In genomic region chr7:43868681-43869017, GRCh38 we compare ENCODE assay signal across 8 cellular contexts. TPM values are rescaled to one million over a fixed set of nuclear protein-coding genes. Genes with fewer than 3 reads are reported as not detected.
DNase-seq lines count a peak whose midpoint lies in the region; ATAC-seq and TF ChIP-seq lines count a peak whose summit lies in the region.

No MANE protein-coding gene starts in this region.

- H3K36me3 Mint-ChIP-seq in endodermal cell (ENCODE audit: low read depth): peaks cover 22% of the 10 kb centered on the region

- H2AFZ ChIP-seq in neuron (ENCODE audit: low read depth, low read length): peak overlapping the region; percentile 44

- H3K4me3 Mint-ChIP-seq in endodermal cell: peak overlapping the region; percentile 88

- peaks cover 22% of the 10 kb centered on the region for H3K36me3 ChIP-seq in endodermal cell (ENCODE audit: control insufficient read depth, insufficient read depth, low read length)
- peaks cover 16% of the 10 kb centered on the region for H3K36me3 ChIP-seq in neuron (ENCODE audit: insufficient read depth, low read length)

- DNase-seq in NCI-H526 (lab: John Stamatoyannopoulos, UW) (peak; percentile 68 to 77), endodermal cell (no peak), HuH-7.5 (ENCODE audit: low spot score) (no peak), AG08395 (ENCODE audit: low spot score) (no peak)

- peaks cover 4% of the 10 kb centered on the region for H3K4me1 ChIP-seq in endodermal cell (ENCODE audit: control insufficient read depth, insufficient read depth, low read length)
- peaks cover 15% of the 10 kb centered on the region for H3K4me1 ChIP-seq in neuron (ENCODE audit: insufficient read depth, low read length)

- H3K9me3 ChIP-seq in endodermal cell (ENCODE audit: control insufficient read depth, low read length): peaks cover 11% of the 10 kb centered on the region
- peaks cover 2% of the 10 kb centered on the region for H3K9me3 ChIP-seq in neuron (ENCODE audit: low read length)

- peaks cover 13% of the 10 kb centered on the region for H3K4me1 Mint-ChIP-seq in endodermal cell

- peak; percentile 4 for ATAC-seq in GM21381 (IDR thresholded peaks at IDR 0.05; ENCODE audit: unreplicated experiment)
- ATAC-seq in GM18517 (IDR thresholded peaks at IDR 0.05; ENCODE audit: unreplicated experiment): no peak
- ATAC-seq in HG03139 (IDR thresholded peaks at IDR 0.05; ENCODE audit: unreplicated experiment): no peak

- 3% methylated on average over 7 to 9 of the region's 9 CpGs for WGBS in endodermal cell (ENCODE audit: insufficient coverage in 1 of 2, insufficient read length in 1 of 2), 2 experiments

- H3K9me3 Mint-ChIP-seq in endodermal cell: peaks cover 9% of the 10 kb centered on the region

- H3K27ac ChIP-seq in endodermal cell (ENCODE audit: low read depth, low read length): no peak overlapping the region

- peak overlapping the region; percentile 50 for H3K9ac ChIP-seq in endodermal cell (ENCODE audit: extremely low read depth, low read length, poor library complexity, severe bottlenecking)

- TF ChIP-seq CTCF in endodermal cell (conservative IDR thresholded peaks at IDR 0.05): no peak

- H3K27me3 ChIP-seq in endodermal cell (ENCODE audit: control insufficient read depth, insufficient read depth, low read length, poor library complexity, severe bottlenecking) (no peaks in the 10 kb centered on the region), neuron (ENCODE audit: insufficient read depth, low read length) (no peaks in the 10 kb centered on the region)

- H3K4me3 ChIP-seq in endodermal cell (ENCODE audit: low read length): peak overlapping the region; percentile 82
- peak overlapping the region; percentile 76 for H3K4me3 ChIP-seq in neuron (ENCODE audit: low read length)

- peaks cover 8% of the 10 kb centered on the region for H3K27me3 Mint-ChIP-seq in endodermal cell (ENCODE audit: insufficient read depth)

- H3K27ac Mint-ChIP-seq in endodermal cell: peak overlapping the region; percentile 91

RNA-seq across cellular contexts. Expression of gene MRPS24, which starts 0.7 kb away (rescaled TPM):
- total RNA-seq in endodermal cell: 10 to 100 TPM; 86.5 to 91.0 TPM
- 91.3 TPM for polyA plus RNA-seq in endodermal cell (2013, experiment 1 of 2)
- polyA plus RNA-seq in endodermal cell (2013, experiment 2 of 2): 73.2 TPM

RNA-seq across cellular contexts. Expression of gene URGCP, which starts 37.7 kb away (rescaled TPM):
- total RNA-seq in endodermal cell: 10 to 100 TPM; 23.2 to 23.8 TPM
- polyA plus RNA-seq in endodermal cell (2013, experiment 1 of 2): 9.8 TPM
- 8.4 TPM for polyA plus RNA-seq in endodermal cell (2013, experiment 2 of 2)

RNA-seq across cellular contexts. Expression of gene UBE2D4, which starts 57.6 kb away (rescaled TPM):
- total RNA-seq in endodermal cell: 10 to 100 TPM in 1 of 2 donors, 1 to 10 TPM in 1; 10.0 to 10.7 TPM
- polyA plus RNA-seq in endodermal cell (2013, experiment 1 of 2): 12.6 TPM
- 11.0 TPM for polyA plus RNA-seq in endodermal cell (2013, experiment 2 of 2)

Comparison
In these comparisons a context has a peak if more than half of its experiments do, and no peak if none do; other contexts are left out.
1. DNase-seq: peak in NCI-H526 (2 of 2); none in endodermal cell (single experiment), HuH-7.5 (single experiment) and AG08395 (single experiment).